ENCODE assay signal across 17 cellular contexts in the genomic region with DNA sequence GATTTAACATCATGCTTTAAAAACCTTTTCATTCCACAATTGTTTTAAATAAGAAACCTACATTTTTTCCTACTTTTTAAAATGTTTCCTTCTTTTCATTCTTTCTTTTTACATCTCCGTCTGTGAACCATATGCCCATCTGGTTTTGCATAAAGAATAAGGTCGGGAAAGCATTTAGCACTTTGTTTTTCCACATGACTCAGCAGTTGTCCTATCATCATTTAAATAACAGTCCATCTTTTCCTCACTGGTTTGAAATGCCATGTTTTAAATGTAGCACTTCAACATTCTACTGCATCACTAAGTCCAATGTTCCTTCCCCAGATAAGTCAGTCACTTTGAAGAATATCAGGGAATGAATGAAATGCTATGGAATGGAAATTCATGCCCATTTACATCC.
"Had no signal": no experiment of that assay in that cellular context is flagged by ENCODE, and none has a peak within 500 bp of the region (broad histone marks: within the 10 kb centered on the region; RNA-seq: fewer than 3 reads in every experiment).

No MANE protein-coding gene starts in this region.

- H3K36me3 Mint-ChIP-seq: activated CD8-positive, alpha-beta memory T cell treated with anti-CD3 and anti-CD28 coated beads, Interleukin-2, amount 10 ng/mL, durations not matched to agents 7 days and 5 days; activated naive CD8-positive, alpha-beta T cell had no signal

- H3K4me1 ChIP-seq: colonic mucosa had no signal

- H3K4me3 ChIP-seq: colonic mucosa, lung, stomach had no signal

- H3K27ac ChIP-seq: colonic mucosa, stomach had no signal

- H3K36me3 ChIP-seq: colonic mucosa had no signal

- H3K9me3 ChIP-seq: colonic mucosa, stomach had no signal

- FAIRE-seq: TTC549 had no signal

- H3K27ac Mint-ChIP-seq: activated CD8-positive, alpha-beta memory T cell treated with anti-CD3 and anti-CD28 coated beads, Interleukin-2, amount 10 ng/mL, durations not matched to agents 7 days and 5 days; activated naive CD8-positive, alpha-beta T cell; T-helper 17 cell had no signal

- H3K27me3 ChIP-seq: colonic mucosa, stomach had no signal

- ATAC-seq: activated CD4-positive, CD25-positive, alpha-beta regulatory T cell treated with anti-CD3 and anti-CD28 coated beads, Interleukin-2, amount 50 U/mL, for 24 hours; activated CD8-positive, alpha-beta memory T cell treated with anti-CD3 and anti-CD28 coated beads, Interleukin-2, amount 10 ng/mL, durations not matched to agents 7 days and 5 days; left cardiac atrium; T-helper 17 cell had no signal

- H3K4me3 Mint-ChIP-seq: activated CD8-positive, alpha-beta memory T cell treated with anti-CD3 and anti-CD28 coated beads, Interleukin-2, amount 10 ng/mL, durations not matched to agents 7 days and 5 days; activated naive CD8-positive, alpha-beta T cell; T-helper 17 cell had no signal

- H3K4me1 Mint-ChIP-seq: activated CD8-positive, alpha-beta memory T cell treated with anti-CD3 and anti-CD28 coated beads, Interleukin-2, amount 10 ng/mL, durations not matched to agents 7 days and 5 days; T-helper 17 cell had no signal

- DNase-seq: activated CD4-positive, alpha-beta T cell treated with anti-CD3 and anti-CD28 coated beads, Interleukin-2, amount 50 U/mL, for 4 hours; activated CD8-positive, alpha-beta memory T cell treated with anti-CD3 and anti-CD28 coated beads, Interleukin-2, amount 10 ng/mL, durations not matched to agents 7 days and 5 days; activated gamma-delta T cell; activated T-cell treated with anti-CD3 and anti-CD28 coated beads, Interleukin-2, amount 50 U/mL, for 48 hours; anterior cingulate cortex; colonic mucosa; left cardiac atrium; midbrain; retina; stimulated activated CD4-positive, alpha-beta T cell treated with anti-CD3 and anti-CD28 coated beads, Interleukin-15, amount 100 ng/mL, for 24 hours; stimulated activated CD4-positive, alpha-beta T cell treated with anti-CD3 and anti-CD28 coated beads, Interleukin-4, amount 100 ng/mL, for 24 hours; stomach; T-helper 17 cell had no signal
